ENCODE assay signal across 9 cellular contexts in genomic region chr2:239222346-239223028, GRCh38.
A peak's percentile ranks its signal among the peaks of the same experiment; 100 is the strongest.
DNase-seq lines count a peak whose midpoint lies in the region; ATAC-seq and TF ChIP-seq lines count a peak whose summit lies in the region.
"Had no signal": no experiment of that assay in that cellular context is flagged by ENCODE, and none has a peak within 500 bp of the region (broad histone marks: within the 10 kb centered on the region; RNA-seq: fewer than 3 reads in every experiment).

No MANE protein-coding gene starts in this region.

- H3K4me3 ChIP-seq in CD4-positive, CD25-positive, alpha-beta regulatory T cell (ENCODE audit: low read depth, low read length), result no peak overlapping the region
- no peak overlapping the region for H3K4me3 ChIP-seq in esophagus (ENCODE audit: low read depth in 1 of 2, low read length in 2 of 2)
- no peak overlapping the region for H3K4me3 ChIP-seq in MG63

- WGBS in esophagus, 2 donors, result 56 to 61% methylated on average over 8 of the region's 8 CpGs

- peaks cover 12% of the 10 kb centered on the region for H3K36me3 Mint-ChIP-seq in CD4-positive, CD25-positive, alpha-beta regulatory T cell
- no peaks in the 10 kb centered on the region for H3K36me3 Mint-ChIP-seq in osteocyte (ENCODE audit: unreplicated experiment)

- H3K4me1 Mint-ChIP-seq in CD4-positive, CD25-positive, alpha-beta regulatory T cell, result peaks cover 28 to 85% (median 49%) of the 10 kb centered on the region in 4 donors
- peaks cover 65% of the 10 kb centered on the region for H3K4me1 Mint-ChIP-seq in osteocyte (ENCODE audit: unreplicated experiment)

- no peaks in the 10 kb centered on the region for H3K9me3 ChIP-seq in CD4-positive, CD25-positive, alpha-beta regulatory T cell (ENCODE audit: control insufficient read depth in 2 of 2, low read length in 2 of 2)
- no peaks in the 10 kb centered on the region for H3K9me3 ChIP-seq in esophagus (ENCODE audit: control insufficient read depth in 2 of 2, insufficient read depth in 1 of 2, low read depth in 1 of 2, low read length in 1 of 2)
- H3K9me3 ChIP-seq in MG63, result no peaks in the 10 kb centered on the region

- H3K27ac Mint-ChIP-seq in CD4-positive, CD25-positive, alpha-beta regulatory T cell, result peak overlapping the region in 2 of 3 donors; percentile 55 to 74
- H3K27ac Mint-ChIP-seq in osteocyte (ENCODE audit: unreplicated experiment), result peak overlapping the region; percentile 87

- H3K9me3 Mint-ChIP-seq in CD4-positive, CD25-positive, alpha-beta regulatory T cell, result peaks cover 0 to 2% (median 0%) of the 10 kb centered on the region in 7 donors
- no peaks in the 10 kb centered on the region for H3K9me3 Mint-ChIP-seq in osteocyte (ENCODE audit: unreplicated experiment)

- TF ChIP-seq CTCF in osteocyte (IDR thresholded peaks at IDR 0.05), result no peak

- no peaks in the 10 kb centered on the region for H3K36me3 ChIP-seq in CD4-positive, CD25-positive, alpha-beta regulatory T cell (ENCODE audit: control insufficient read depth, insufficient read depth, low read length)
- H3K36me3 ChIP-seq in esophagus (ENCODE audit: control insufficient read depth in 2 of 2, insufficient read depth in 2 of 2, low read length in 1 of 2) (no peaks in the 10 kb centered on the region), MG63 (no peaks in the 10 kb centered on the region)

- ATAC-seq in CD4-positive, CD25-positive, alpha-beta regulatory T cell (ENCODE audit: low read depth in 2 of 2), result no peak
- ATAC-seq in HG02870 (IDR thresholded peaks at IDR 0.05; ENCODE audit: unreplicated experiment), result no peak

- DNase-seq in CD4-positive, CD25-positive, alpha-beta regulatory T cell, result peak in 2 of 3 donors; percentile 15 to 34
- DNase-seq in OCI-M1 (lab: John Stamatoyannopoulos, UW) (peak; percentile 3), osteocyte (ENCODE audit: extremely low spot score, unreplicated experiment) (no peak), germinal center (ENCODE audit: low spot score) (no peak), NCI-H2029 (lab: John Stamatoyannopoulos, UW) (no peak), MG63 (no peak)
- DNase-seq: central memory CD4-positive, alpha-beta T cell had no signal

- no peak overlapping the region for H3K27ac ChIP-seq in CD4-positive, CD25-positive, alpha-beta regulatory T cell (ENCODE audit: insufficient read depth, low read length, poor library complexity, severe bottlenecking)
- H3K27ac ChIP-seq in esophagus (ENCODE audit: low read depth in 2 of 2, low read length in 1 of 2), result peak overlapping the region; percentile 70 to 89

- peaks cover 32% of the 10 kb centered on the region for H3K4me1 ChIP-seq in CD4-positive, CD25-positive, alpha-beta regulatory T cell (ENCODE audit: control insufficient read depth, insufficient read depth, low read length, poor library complexity, severe bottlenecking)
- H3K4me1 ChIP-seq in esophagus (ENCODE audit: control insufficient read depth in 2 of 2, insufficient read depth in 2 of 2, low read length in 1 of 2), result peaks cover 18 to 36% of the 10 kb centered on the region in 2 donors

- H3K4me3 Mint-ChIP-seq in CD4-positive, CD25-positive, alpha-beta regulatory T cell, result peak overlapping the region in 3 of 4 donors; percentile 15 to 76 (median 61)
- H3K4me3 Mint-ChIP-seq in osteocyte (ENCODE audit: unreplicated experiment), result peak overlapping the region; percentile 48

- H3K27me3 ChIP-seq in CD4-positive, CD25-positive, alpha-beta regulatory T cell (ENCODE audit: control insufficient read depth, insufficient read depth, low read length), result no peaks in the 10 kb centered on the region
- H3K27me3 ChIP-seq in esophagus (ENCODE audit: control insufficient read depth in 1 of 2, insufficient read depth in 2 of 2, low read length in 2 of 2) (no peaks in the 10 kb centered on the region), MG63 (no peaks in the 10 kb centered on the region)

- no peaks in the 10 kb centered on the region for H3K27me3 Mint-ChIP-seq in CD4-positive, CD25-positive, alpha-beta regulatory T cell
- H3K27me3 Mint-ChIP-seq in osteocyte (ENCODE audit: unreplicated experiment), result no peaks in the 10 kb centered on the region

Comparison
In these comparisons a context has a peak if more than half of its experiments do, and no peak if none do; other contexts are left out.
1. DNase-seq: peak in CD4-positive, CD25-positive, alpha-beta regulatory T cell (2 of 3) and OCI-M1 (single experiment); none in osteocyte (single experiment), germinal center (single experiment), NCI-H2029 (single experiment) and MG63 (single experiment).